ENCODE assay signal across 24 cellular contexts in the genomic region with DNA sequence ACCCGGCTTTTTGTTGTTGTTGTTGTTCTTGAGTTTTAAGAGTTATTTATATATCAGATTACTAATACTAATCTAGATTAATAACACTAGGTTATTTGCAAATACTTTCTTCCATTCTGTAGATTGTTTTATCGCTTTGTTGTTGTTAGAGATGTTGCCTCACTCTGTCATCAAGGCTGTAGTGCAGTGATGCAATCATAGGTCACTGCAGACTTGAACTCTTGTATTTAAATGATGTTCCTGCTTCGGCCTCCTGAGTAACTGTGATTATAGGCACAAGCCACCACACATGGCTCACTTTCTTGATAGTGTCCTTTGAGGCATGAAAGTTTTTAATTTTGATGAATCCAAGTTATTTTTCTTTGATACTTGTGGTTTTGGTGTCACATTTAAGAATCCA.
A peak's percentile ranks its signal among the peaks of the same experiment; 100 is the strongest.
DNase-seq lines count a peak whose midpoint lies in the region; ATAC-seq, FAIRE-seq and TF ChIP-seq lines count a peak whose summit lies in the region.
"Had no signal": no experiment of that assay in that cellular context is flagged by ENCODE, and none has a peak within 500 bp of the region (broad histone marks: within the 10 kb centered on the region; RNA-seq: fewer than 3 reads in every experiment).

No MANE protein-coding gene starts in this region.

- no peak overlapping the region for H2BK20ac ChIP-seq in IMR-90 (ENCODE audit: low read depth, low read length)

- in situ Hi-C loops in HepG2 (cut with HindIII; ENCODE audit: extremely low pct_ligation_motif_present, low pct_unique_long_range_greater_than_20kb), result no loop called here
- in situ Hi-C loops in IMR-90 (cut with MboI; ENCODE audit: low sequenced_read_pairs), result no loop called here

- TF ChIP-seq CTCF in HepG2 (CRISPR knock-in tag; IDR thresholded peaks at IDR 0.05), result no peak
- TF ChIP-seq CTCF in right lobe of liver (IDR thresholded peaks at IDR 0.05), result no peak
- TF ChIP-seq CTCF in IMR-90 (conservative IDR thresholded peaks at IDR 0.05; ENCODE audit: low read depth, low read length), result no peak
- no peak for TF ChIP-seq CTCF in neutrophil (IDR thresholded peaks at IDR 0.05)
- TF ChIP-seq CTCF in type B pancreatic cell (conservative IDR thresholded peaks at IDR 0.05), result no peak

- H4K20me1 ChIP-seq in HepG2 (ENCODE audit: insufficient read depth, low read length), result no peaks in the 10 kb centered on the region
- H4K20me1 ChIP-seq in IMR-90 (ENCODE audit: insufficient read depth, low read length), result no peaks in the 10 kb centered on the region

- no peak for FAIRE-seq in HepG2 (lab: Jason Lieb, UNC)
- FAIRE-seq: A204.1, GM12878, GM19239, H1 had no signal

- DNase-seq in HepG2 (ENCODE audit: low spot score) (no peak), right lobe of liver (no peak), IMR-90 (no peak), OCI-M1 (lab: John Stamatoyannopoulos, UW) (peak; percentile 2), type B pancreatic cell (ENCODE audit: extremely low spot score, unreplicated experiment) (no peak)
- DNase-seq in activated CD8-positive, alpha-beta memory T cell treated with anti-CD3 and anti-CD28 coated beads, Interleukin-2, amount 10 ng/mL, durations not matched to agents 7 days and 5 days, result no peak
- DNase-seq: ACHN; BE2C; C1 segment of cervical spinal cord; CD4-positive, CD25-positive, alpha-beta regulatory T cell; CD8-positive, alpha-beta memory T cell; COR-L47; DMS 273 treated with DMSO at 0.1 percent for 48 hours; DMS53; DND-41; EL; H9 had no signal

- intact Hi-C loops in HepG2 (cut with micrococcal nuclease; ENCODE audit: unreplicated experiment), result no loop called here
- intact Hi-C loops in right lobe of liver (cut with DNase I), result no loop called here
- intact Hi-C loops in IMR-90 (cut with micrococcal nuclease), result no loop called here

- no peaks in the 10 kb centered on the region for H3K27me3 Mint-ChIP-seq in activated CD8-positive, alpha-beta memory T cell treated with anti-CD3 and anti-CD28 coated beads, Interleukin-2, amount 10 ng/mL, durations not matched to agents 7 days and 5 days
- no peaks in the 10 kb centered on the region for H3K27me3 Mint-ChIP-seq in type B pancreatic cell
- H3K27me3 Mint-ChIP-seq: CD4-positive, CD25-positive, alpha-beta regulatory T cell; IgD-negative memory B cell had no signal

- no peak overlapping the region for H3K14ac ChIP-seq in IMR-90 (replicated peaks; ENCODE audit: low read depth, low read length)

- H2AFZ ChIP-seq in HepG2 (ENCODE audit: low read length) (no peak overlapping the region), IMR-90 (replicated peaks; ENCODE audit: low read length, poor library complexity) (no peak overlapping the region)

- H3K4ac ChIP-seq in IMR-90 (ENCODE audit: low read depth, low read length), result no peak overlapping the region

- H3K27ac Mint-ChIP-seq in activated CD8-positive, alpha-beta memory T cell treated with anti-CD3 and anti-CD28 coated beads, Interleukin-2, amount 10 ng/mL, durations not matched to agents 7 days and 5 days, result no peak overlapping the region
- no peak overlapping the region for H3K27ac Mint-ChIP-seq in type B pancreatic cell
- H3K27ac Mint-ChIP-seq: CD4-positive, CD25-positive, alpha-beta regulatory T cell; CD8-positive, alpha-beta memory T cell; H9; IgD-negative memory B cell had no signal

- H2BK120ac ChIP-seq in IMR-90 (ENCODE audit: low read depth, low read length), result no peak overlapping the region

- no peak overlapping the region for H3K23ac ChIP-seq in IMR-90 (ENCODE audit: low read depth, low read length)

- H3K56ac ChIP-seq in IMR-90 (ENCODE audit: extremely low read depth, insufficient read depth, low read length), result no peak overlapping the region

- no peaks in the 10 kb centered on the region for H3K9me3 ChIP-seq in HepG2 (ENCODE audit: low read length)
- no peaks in the 10 kb centered on the region for H3K9me3 ChIP-seq in right lobe of liver
- no peaks in the 10 kb centered on the region for H3K9me3 ChIP-seq in IMR-90 (ENCODE audit: control insufficient read depth, insufficient read depth, low read length)
- H3K9me3 ChIP-seq in neutrophil, result no peaks in the 10 kb centered on the region
- H3K9me3 ChIP-seq: BE2C had no signal

- H3K27ac ChIP-seq in HepG2 (ENCODE audit: extremely low read length, insufficient read depth, low read length), result no peak overlapping the region
- H3K27ac ChIP-seq in right lobe of liver, result no peak overlapping the region
- H3K27ac ChIP-seq in IMR-90 (ENCODE audit: insufficient read depth, low read length), result no peak overlapping the region
- peak overlapping the region; percentile 13 for H3K27ac ChIP-seq in neutrophil

- H3K4me2 ChIP-seq in HepG2 (ENCODE audit: low read depth, low read length), result no peak overlapping the region
- H3K4me2 ChIP-seq in IMR-90 (ENCODE audit: low read depth, low read length), result no peak overlapping the region

- POLR2A ChIA-PET in HepG2 (lab: Yijun Ruan, JAX), result no interaction called here
- POLR2A ChIA-PET in IMR-90 (lab: Charles Lee; ENCODE audit: unreplicated experiment), result no interaction called here

- no peak overlapping the region for H2AK5ac ChIP-seq in IMR-90 (ENCODE audit: low read depth, low read length)

- H3K36me3 ChIP-seq in HepG2 (replicated peaks in 1 of 2; ENCODE audit: control insufficient read depth in 1 of 2, insufficient read depth in 2 of 2, low read length in 2 of 2) (no peaks in the 10 kb centered on the region), right lobe of liver (no peaks in the 10 kb centered on the region), IMR-90 (ENCODE audit: control insufficient read depth, insufficient read depth, low read length) (no peaks in the 10 kb centered on the region), neutrophil (no peaks in the 10 kb centered on the region)
- H3K36me3 ChIP-seq: BE2C had no signal

- H3K4me3 Mint-ChIP-seq in activated CD8-positive, alpha-beta memory T cell treated with anti-CD3 and anti-CD28 coated beads, Interleukin-2, amount 10 ng/mL, durations not matched to agents 7 days and 5 days, result no peak overlapping the region
- no peak overlapping the region for H3K4me3 Mint-ChIP-seq in type B pancreatic cell
- H3K4me3 Mint-ChIP-seq: CD4-positive, CD25-positive, alpha-beta regulatory T cell; CD8-positive, alpha-beta memory T cell; H9; IgD-negative memory B cell had no signal

- TF ChIP-seq EP300 in HepG2 (IDR thresholded peaks at IDR 0.05; ENCODE audit: low read depth in 2 of 2, low read length in 2 of 2) (no peak), HepG2 (CRISPR knock-in tag; IDR thresholded peaks at IDR 0.05; ENCODE audit: borderline replicate concordance) (no peak)

- no peak overlapping the region for H4K91ac ChIP-seq in IMR-90 (ENCODE audit: insufficient read depth, low read depth, low read length)

- H2AK9ac ChIP-seq in IMR-90 (replicated peaks; ENCODE audit: low read depth, low read length, poor library complexity), result no peak overlapping the region

- BruUV-seq in HepG2 (replicated peaks; lab: Mats Ljungman, UMichigan), result no TSS peak
- no TSS peak for BruUV-seq in IMR-90 (replicated peaks; lab: Mats Ljungman, UMichigan)

- H3K18ac ChIP-seq in IMR-90 (ENCODE audit: low read depth, low read length), result no peak overlapping the region

- ATAC-seq in HepG2 (no peak), right lobe of liver (no peak), IMR-90 (ENCODE audit: low read depth) (no peak), HG03520 (IDR thresholded peaks at IDR 0.05; ENCODE audit: unreplicated experiment) (no peak)
- ATAC-seq in activated CD8-positive, alpha-beta memory T cell treated with anti-CD3 and anti-CD28 coated beads, Interleukin-2, amount 10 ng/mL, durations not matched to agents 7 days and 5 days, result no peak
- ATAC-seq: GM12878 had no signal

- H2BK5ac ChIP-seq in IMR-90 (ENCODE audit: low read depth, low read length, poor library complexity, severe bottlenecking), result no peak overlapping the region

- H3K9ac ChIP-seq in HepG2 (ENCODE audit: insufficient read depth, low read depth, low read length), result no peak overlapping the region
- H3K9ac ChIP-seq in IMR-90 (ENCODE audit: low read depth, low read length), result no peak overlapping the region

- CTCF ChIA-PET in HepG2 (lab: Yijun Ruan, JAX; ENCODE audit: low intra/inter-chr PET ratio, low total read pairs) (no interaction called here), IMR-90 (lab: Yijun Ruan, JAX) (no interaction called here)
- CTCF ChIA-PET in activated CD8-positive, alpha-beta memory T cell treated with anti-CD3 and anti-CD28 coated beads, Interleukin-2, amount 10 ng/mL, durations not matched to agents 7 days and 5 days (lab: Charles Lee), result no interaction called here

- H3K27me3 ChIP-seq in HepG2 (ENCODE audit: control insufficient read depth in 1 of 2, insufficient read depth in 2 of 2, low read length in 2 of 2), result no peaks in the 10 kb centered on the region
- no peaks in the 10 kb centered on the region for H3K27me3 ChIP-seq in right lobe of liver
- H3K27me3 ChIP-seq in IMR-90 (ENCODE audit: control insufficient read depth, insufficient read depth, low read length), result no peaks in the 10 kb centered on the region
- no peaks in the 10 kb centered on the region for H3K27me3 ChIP-seq in neutrophil
- H3K27me3 ChIP-seq: BE2C had no signal

- H3K9me1 ChIP-seq in IMR-90 (ENCODE audit: insufficient read depth, low read length), result no peaks in the 10 kb centered on the region

- no peak overlapping the region for H4K5ac ChIP-seq in IMR-90 (ENCODE audit: low read depth, low read length)

- H3K4me1 Mint-ChIP-seq in activated CD8-positive, alpha-beta memory T cell treated with anti-CD3 and anti-CD28 coated beads, Interleukin-2, amount 10 ng/mL, durations not matched to agents 7 days and 5 days, result peaks cover 2% of the 10 kb centered on the region
- H3K4me1 Mint-ChIP-seq in type B pancreatic cell (ENCODE audit: unreplicated experiment), result no peaks in the 10 kb centered on the region
- H3K4me1 Mint-ChIP-seq: CD4-positive, CD25-positive, alpha-beta regulatory T cell; CD8-positive, alpha-beta memory T cell; H9 had no signal

- no peak overlapping the region for H4K8ac ChIP-seq in IMR-90 (ENCODE audit: low read depth in 2 of 2, low read length in 2 of 2)

- no peaks in the 10 kb centered on the region for H3K79me2 ChIP-seq in HepG2 (ENCODE audit: insufficient read depth, low read length)

- H3K79me1 ChIP-seq in IMR-90 (ENCODE audit: low read depth in 1 of 2, low read length in 2 of 2), result no peaks in the 10 kb centered on the region

- H3K9me3 Mint-ChIP-seq in activated CD8-positive, alpha-beta memory T cell treated with anti-CD3 and anti-CD28 coated beads, Interleukin-2, amount 10 ng/mL, durations not matched to agents 7 days and 5 days (ENCODE audit: low read depth), result peaks cover 4% of the 10 kb centered on the region
- H3K9me3 Mint-ChIP-seq in type B pancreatic cell, result no peaks in the 10 kb centered on the region
- H3K9me3 Mint-ChIP-seq: CD8-positive, alpha-beta memory T cell had no signal

- H3K4me3 ChIP-seq in HepG2 (replicated peaks in 1 of 3; ENCODE audit: insufficient read depth in 1 of 3, low read depth in 2 of 3, low read length in 3 of 3), result no peak overlapping the region
- H3K4me3 ChIP-seq in right lobe of liver, result no peak overlapping the region
- H3K4me3 ChIP-seq in IMR-90 (ENCODE audit: insufficient read depth, low read depth, low read length), result no peak overlapping the region
- no peak overlapping the region for H3K4me3 ChIP-seq in neutrophil (ENCODE audit: low read depth in 1 of 2, low read length in 1 of 2)
- H3K4me3 ChIP-seq: GM12878 had no signal

- 0% methylated on average over 3 of the region's 3 CpGs for WGBS in HepG2 (ENCODE audit: low lambda C conversion rate)
- 36% methylated on average over 3 of the region's 3 CpGs for WGBS in right lobe of liver (ENCODE audit: insufficient coverage, low coverage, low lambda C conversion rate, missing lambda C conversion rate)
- WGBS in IMR-90 (ENCODE audit: extremely low coverage in 2 of 2, insufficient read length in 1 of 2), 2 experiments, result no CpG with 5 or more reads among the region's 3 CpGs

- TF ChIP-seq POLR2A in HepG2 (IDR thresholded peaks at IDR 0.05; ENCODE audit: insufficient read depth in 1 of 2, low read depth in 2 of 2, low read length in 2 of 2) (no peak), right lobe of liver (IDR thresholded peaks at IDR 0.05) (no peak), IMR-90 (IDR thresholded peaks at IDR 0.05; ENCODE audit: low read depth, low read length) (no peak)

- TF ChIP-seq RAD21 in HepG2 (CRISPR knock-in tag; IDR thresholded peaks at IDR 0.05) (no peak), IMR-90 (IDR thresholded peaks at IDR 0.05; ENCODE audit: low read length) (no peak)

- H3K36me3 Mint-ChIP-seq in activated CD8-positive, alpha-beta memory T cell treated with anti-CD3 and anti-CD28 coated beads, Interleukin-2, amount 10 ng/mL, durations not matched to agents 7 days and 5 days, result peaks cover 1% of the 10 kb centered on the region
- H3K36me3 Mint-ChIP-seq in type B pancreatic cell, result no peaks in the 10 kb centered on the region
- H3K36me3 Mint-ChIP-seq: CD4-positive, CD25-positive, alpha-beta regulatory T cell; IgD-negative memory B cell had no signal

- no peaks in the 10 kb centered on the region for H3K4me1 ChIP-seq in HepG2 (ENCODE audit: insufficient read depth, low read length)
- no peaks in the 10 kb centered on the region for H3K4me1 ChIP-seq in right lobe of liver
- H3K4me1 ChIP-seq in IMR-90 (ENCODE audit: control insufficient read depth, insufficient read depth, low read length), result no peaks in the 10 kb centered on the region
- peaks cover 4 to 9% of the 10 kb centered on the region in 2 experiments for H3K4me1 ChIP-seq in neutrophil (ENCODE audit: control insufficient read depth in 1 of 2, insufficient read depth in 1 of 2, low read depth in 1 of 2, low read length in 1 of 2)
- H3K4me1 ChIP-seq: BE2C had no signal

- dilution Hi-C loops in IMR-90 (cut with HindIII; ENCODE audit: low sequenced_read_pairs, unreplicated experiment), result no loop called here

- no peak overlapping the region for H2BK15ac ChIP-seq in IMR-90 (ENCODE audit: low read depth, low read length)
